Comparison of ENCODE assay signal across 12 cellular contexts in the genomic region with DNA sequence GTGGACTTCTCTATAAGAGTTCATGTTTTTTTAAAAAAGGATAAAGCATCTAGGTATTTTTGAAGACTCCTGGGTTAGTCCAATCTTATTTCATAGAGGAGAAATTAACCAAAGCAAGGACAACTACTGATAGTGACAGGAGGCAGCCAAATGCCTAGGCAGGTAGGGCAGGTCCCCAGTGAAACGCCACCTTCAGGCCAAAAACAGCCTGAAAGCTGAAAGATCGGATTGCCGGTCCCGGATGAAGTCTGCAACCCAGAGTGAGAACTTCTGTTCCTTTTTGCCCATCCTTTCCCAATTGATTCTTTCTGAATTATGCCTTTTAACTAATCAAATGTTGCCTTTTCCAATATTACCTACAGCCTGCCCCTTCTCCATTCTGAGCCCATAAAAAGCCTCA. TPM values are rescaled to one million over a fixed set of nuclear protein-coding genes. Genes with fewer than 3 reads are reported as not detected.
DNase-seq lines count a peak whose midpoint lies in the region; ATAC-seq and TF ChIP-seq lines count a peak whose summit lies in the region.
"Had no signal": no experiment of that assay in that cellular context is flagged by ENCODE, and none has a peak within 500 bp of the region (broad histone marks: within the 10 kb centered on the region; RNA-seq: fewer than 3 reads in every experiment).

No MANE protein-coding gene starts in this region.

- H3K9ac ChIP-seq in mesenchymal stem cell (ENCODE audit: low read length), result no peak overlapping the region

- H3K27ac Mint-ChIP-seq in CD4-positive, alpha-beta T cell, result no peak overlapping the region

- H3K4me1 Mint-ChIP-seq in CD4-positive, alpha-beta T cell (ENCODE audit: low read depth), result no peaks in the 10 kb centered on the region

- no peak overlapping the region for H2BK12ac ChIP-seq in mesenchymal stem cell (ENCODE audit: low read length in 2 of 2)

- H3K4ac ChIP-seq in mesenchymal stem cell (ENCODE audit: low read depth in 1 of 2, low read length in 2 of 2), result no peak overlapping the region

- no peak overlapping the region for H3K4me3 Mint-ChIP-seq in CD4-positive, alpha-beta T cell

- POLR2A ChIA-PET in CD4-positive, alpha-beta T cell (lab: Charles Lee), result interaction anchor here (0.6 kb wide), 1 partner anchor 975 kb away, joined by 3 read pairs; no protein-coding TSS in a partner anchor

- H2AK5ac ChIP-seq in mesenchymal stem cell (ENCODE audit: low read length, severe bottlenecking), result no peak overlapping the region

- in situ Hi-C loops in brain microvascular endothelial cell (cut with HindIII; ENCODE audit: low pct_ligation_motif_present, low sequenced_read_pairs), result no loop called here

- CTCF ChIA-PET in CD4-positive, alpha-beta T cell (lab: Charles Lee), result interaction anchor here (2.4 kb wide), 1 partner anchor 22 kb away, joined by 6 read pairs; no protein-coding TSS in a partner anchor

- H3K14ac ChIP-seq in mesenchymal stem cell (ENCODE audit: low read length in 2 of 2), result no peak overlapping the region

- no peaks in the 10 kb centered on the region for H3K9me3 Mint-ChIP-seq in CD4-positive, alpha-beta T cell

- no peak overlapping the region for H3K23ac ChIP-seq in mesenchymal stem cell (ENCODE audit: low read length in 2 of 2)

- no peaks in the 10 kb centered on the region for H3K27me3 ChIP-seq in CD4-positive, alpha-beta T cell (ENCODE audit: control insufficient read depth, insufficient read depth, low read length)
- no peaks in the 10 kb centered on the region for H3K27me3 ChIP-seq in brain microvascular endothelial cell (replicated peaks)
- no peaks in the 10 kb centered on the region for H3K27me3 ChIP-seq in right lobe of liver
- no peaks in the 10 kb centered on the region for H3K27me3 ChIP-seq in mesenchymal stem cell (ENCODE audit: control insufficient read depth in 1 of 2, insufficient read depth in 1 of 2, low read length in 2 of 2)
- no peaks in the 10 kb centered on the region for H3K27me3 ChIP-seq in left lung

- H3K4me1 ChIP-seq in right lobe of liver, result no peaks in the 10 kb centered on the region
- no peaks in the 10 kb centered on the region for H3K4me1 ChIP-seq in mesenchymal stem cell (ENCODE audit: control insufficient read depth, insufficient read depth, low read depth, low read length)
- no peaks in the 10 kb centered on the region for H3K4me1 ChIP-seq in left lung

- H2BK5ac ChIP-seq in mesenchymal stem cell (ENCODE audit: low read depth, low read length, poor library complexity, severe bottlenecking), result no peak overlapping the region

- H3K27ac ChIP-seq in CD4-positive, alpha-beta T cell (ENCODE audit: low read depth, low read length), result no peak overlapping the region
- H3K27ac ChIP-seq in brain microvascular endothelial cell, result no peak overlapping the region
- H3K27ac ChIP-seq in right lobe of liver, result no peak overlapping the region
- H3K27ac ChIP-seq in mesenchymal stem cell (ENCODE audit: low read length, poor library complexity, severe bottlenecking), result no peak overlapping the region
- no peak overlapping the region for H3K27ac ChIP-seq in left lung

- no peak overlapping the region for H4K91ac ChIP-seq in mesenchymal stem cell (ENCODE audit: low read length)

- no peak overlapping the region for H3K18ac ChIP-seq in mesenchymal stem cell (ENCODE audit: low read depth in 1 of 2, low read length in 2 of 2)

- H3K4me2 ChIP-seq in mesenchymal stem cell (ENCODE audit: low read length, poor library complexity, severe bottlenecking), result no peak overlapping the region

- no peak overlapping the region for H2BK120ac ChIP-seq in mesenchymal stem cell (ENCODE audit: low read depth, low read length)

- WGBS in right lobe of liver (ENCODE audit: insufficient coverage, low coverage, low lambda C conversion rate, missing lambda C conversion rate), result 72% methylated on average over 4 of the region's 4 CpGs
- 66% methylated on average over 4 of the region's 4 CpGs for WGBS in mesenchymal stem cell

- H3K9me3 ChIP-seq in CD4-positive, alpha-beta T cell (ENCODE audit: control insufficient read depth, low read length), result no peaks in the 10 kb centered on the region
- no peaks in the 10 kb centered on the region for H3K9me3 ChIP-seq in right lobe of liver
- H3K9me3 ChIP-seq in mesenchymal stem cell (ENCODE audit: control insufficient read depth, low read length), result no peaks in the 10 kb centered on the region
- no peaks in the 10 kb centered on the region for H3K9me3 ChIP-seq in left lung

- peaks cover 5% of the 10 kb centered on the region for H3K27me3 Mint-ChIP-seq in CD4-positive, alpha-beta T cell

- TF ChIP-seq POLR2A in right lobe of liver (IDR thresholded peaks at IDR 0.05), result no peak

- DNase-seq in CD4-positive, alpha-beta T cell, result no peak
- DNase-seq in HFF-Myc (ENCODE audit: extremely low read depth, low read depth), result no peak
- no peak for DNase-seq in brain microvascular endothelial cell
- no peak for DNase-seq in right lobe of liver
- no peak for DNase-seq in mesenchymal stem cell
- DNase-seq in T1000 (lab: John Stamatoyannopoulos, UW), result no peak
- no peak for DNase-seq in left lung
- DNase-seq: activated CD4-positive, alpha-beta T cell treated with anti-CD3 and anti-CD28 coated beads for 1 hour; activated effector memory CD4-positive, alpha-beta T cell treated with anti-CD3 and anti-CD28 coated beads, Interleukin-2, amount 50 U/mL, for 16 hours; NCI-H2029 treated with DMSO at 0.1 percent for 48 hours; SHP77 had no signal

- intact Hi-C loops in CD4-positive, alpha-beta T cell (cut with DNase I, micrococcal nuclease), result loop anchor here in 1 of 2 experiments (10.0 kb wide), 1 partner anchor 1800 kb away; no protein-coding TSS in a partner anchor
- intact Hi-C loops in right lobe of liver (cut with DNase I), result no loop called here
- intact Hi-C loops in left lung (cut with DNase I), result no loop called here

- H3K36me3 Mint-ChIP-seq in CD4-positive, alpha-beta T cell (ENCODE audit: low read depth), result no peaks in the 10 kb centered on the region

- H3K79me1 ChIP-seq in mesenchymal stem cell (replicated peaks; ENCODE audit: low read length, poor library complexity, severe bottlenecking), result no peaks in the 10 kb centered on the region

- no peak overlapping the region for H2BK15ac ChIP-seq in mesenchymal stem cell (ENCODE audit: low read depth, poor library complexity, severe bottlenecking)

- H2AFZ ChIP-seq in mesenchymal stem cell (ENCODE audit: low read depth, low read length), result no peak overlapping the region

- H3K36me3 ChIP-seq in brain microvascular endothelial cell (replicated peaks), result no peaks in the 10 kb centered on the region
- H3K36me3 ChIP-seq in right lobe of liver, result no peaks in the 10 kb centered on the region
- no peaks in the 10 kb centered on the region for H3K36me3 ChIP-seq in mesenchymal stem cell (ENCODE audit: control insufficient read depth in 1 of 2, insufficient read depth in 2 of 2, low read depth in 1 of 2, low read length in 2 of 2)
- no peaks in the 10 kb centered on the region for H3K36me3 ChIP-seq in left lung

- no peak overlapping the region for H3K4me3 ChIP-seq in HFF-Myc (replicated peaks; ENCODE audit: low read depth, low read length)
- no peak overlapping the region for H3K4me3 ChIP-seq in brain microvascular endothelial cell (ENCODE audit: low read depth, low read length)
- no peak overlapping the region for H3K4me3 ChIP-seq in right lobe of liver
- no peak overlapping the region for H3K4me3 ChIP-seq in mesenchymal stem cell (ENCODE audit: insufficient read depth in 1 of 2, low read depth in 1 of 2, low read length in 2 of 2)
- H3K4me3 ChIP-seq in left lung, result no peak overlapping the region

- no peak for ATAC-seq in CD4-positive, alpha-beta T cell (ENCODE audit: poor library complexity)
- ATAC-seq in right lobe of liver (peak in 2 of 4 donors; percentile 36 to 47), left lung (no peak), HG02981 (IDR thresholded peaks at IDR 0.05; ENCODE audit: unreplicated experiment) (no peak)

- no peak overlapping the region for H4K8ac ChIP-seq in mesenchymal stem cell (ENCODE audit: low read length)

- TF ChIP-seq CTCF in CD4-positive, alpha-beta T cell (IDR thresholded peaks at IDR 0.05), result peak; percentile 17
- TF ChIP-seq CTCF in HFF-Myc (IDR thresholded peaks at IDR 0.05; ENCODE audit: low read depth, low read length, missing control alignments) (peak; percentile 16), brain microvascular endothelial cell (IDR thresholded peaks at IDR 0.05; ENCODE audit: low read depth, low read length, missing control alignments) (peak; percentile 55), right lobe of liver (IDR thresholded peaks at IDR 0.05) (peak in 3 of 4 donors; percentile 13 to 36 (median 23)), left lung (IDR thresholded peaks at IDR 0.05) (no peak)

RNA-seq across cellular contexts. Expression of a gene that starts 6.1 kb away (rescaled TPM):
- 1 to 10 TPM; 2.4 to 2.9 TPM for total RNA-seq in CD4-positive, alpha-beta T cell
- total RNA-seq in right lobe of liver (1 to 10 TPM; 4.7 to 9.0 (median 5.9) TPM), left lung (1 to 10 TPM; 4.3 to 6.3 TPM)
- polyA plus RNA-seq in mesenchymal stem cell (2013, experiment 1 of 2), result 3.8 TPM
- polyA plus RNA-seq in mesenchymal stem cell (2013, experiment 2 of 2), result 4.5 TPM

Comparison
In these comparisons a context has a peak if more than half of its experiments do, and no peak if none do; other contexts are left out.
1. CTCF ChIP-seq: peak in CD4-positive, alpha-beta T cell (single experiment), HFF-Myc (single experiment), brain microvascular endothelial cell (single experiment) and right lobe of liver (3 of 4); none in left lung (0 of 2).